ENCODE assay signal across 18 cellular contexts in the genomic region with DNA sequence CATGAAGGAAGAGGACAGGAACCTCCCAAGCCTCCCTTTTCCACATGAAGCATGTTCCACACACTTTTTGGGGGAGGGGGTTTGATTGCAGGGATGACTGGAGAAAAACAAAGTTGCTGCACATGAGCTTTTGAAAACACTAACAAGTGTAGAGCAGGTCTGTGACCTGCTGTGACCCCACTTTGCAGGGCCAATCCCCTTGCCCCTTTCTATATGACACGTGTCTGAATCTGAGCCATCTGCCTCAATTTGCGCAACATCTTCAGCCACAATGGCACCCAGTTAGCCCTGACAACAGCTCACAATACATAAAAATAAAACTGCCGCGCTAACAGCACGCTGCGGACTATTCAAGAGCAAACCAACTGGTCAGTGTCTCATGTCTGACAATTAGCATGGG.
A peak's percentile ranks its signal among the peaks of the same experiment; 100 is the strongest.
DNase-seq lines count a peak whose midpoint lies in the region; ATAC-seq and TF ChIP-seq lines count a peak whose summit lies in the region.
"Had no signal": no experiment of that assay in that cellular context is flagged by ENCODE, and none has a peak within 500 bp of the region (broad histone marks: within the 10 kb centered on the region; RNA-seq: fewer than 3 reads in every experiment).

No MANE protein-coding gene starts in this region.

- no peak for TF ChIP-seq POLR2A in heart left ventricle (IDR thresholded peaks at IDR 0.05)

- H3K4me1 ChIP-seq in heart left ventricle = peaks cover 0 to 7% (median 0%) of the 10 kb centered on the region in 12 donors

- intact Hi-C loops in posterior vena cava (cut with DNase I) (no loop called here), heart left ventricle (cut with DNase I) (loop anchor here in 4 of 10 donors (10.0 kb wide), 2 partner anchors 359 to 439 kb away; no protein-coding TSS in a partner anchor)

- no peak overlapping the region for H3K4me3 ChIP-seq in heart left ventricle
- H3K4me3 ChIP-seq: pancreas had no signal

- peaks cover 6% of the 10 kb centered on the region for H3K36me3 Mint-ChIP-seq in neural crest cell (ENCODE audit: low read depth)

- H3K9me3 ChIP-seq in heart left ventricle = no peaks in the 10 kb centered on the region
- H3K9me3 ChIP-seq: pancreas had no signal

- DNase-seq in DMS 273 (lab: John Stamatoyannopoulos, UW; ENCODE audit: unreplicated experiment) (peak; percentile 78), DMS 273 treated with DMSO at 0.1 percent for 48 hours (lab: John Stamatoyannopoulos, UW) (no peak), NCI-H146 (lab: John Stamatoyannopoulos, UW) (peak; percentile 60), SHP77 (lab: John Stamatoyannopoulos, UW) (peak; percentile 87 to 90), neural crest cell (ENCODE audit: low read depth, low spot score) (peak; percentile 45), posterior vena cava (ENCODE audit: low spot score) (no peak), kidney tubule cell (ENCODE audit: low spot score) (no peak), heart left ventricle (no peak)
- DNase-seq: activated CD8-positive, alpha-beta T cell treated with anti-CD3 and anti-CD28 coated beads for 36 hours; CD8-positive, alpha-beta memory T cell; effector memory CD8-positive, alpha-beta T cell; pancreas; stimulated activated CD4-positive, alpha-beta T cell treated with anti-CD3 and anti-CD28 coated beads, Interleukin-12 subunit alpha, Interleukin-12 subunit beta, amount 100 ng/mL, for 4 hours had no signal

- H3K9me3 Mint-ChIP-seq in neural crest cell = no peaks in the 10 kb centered on the region
- H3K9me3 Mint-ChIP-seq: activated CD8-positive, alpha-beta T cell treated with anti-CD3 and anti-CD28 coated beads for 36 hours; activated T-helper 2 cell treated with anti-CD3 and anti-CD28 coated beads, Interferon-gamma antibody, Interleukin-2, Interleukin-4, amounts not matched to agents 10 μg/mL and 5 μg/mL and 100 μg/mL, durations not matched to agents 14 hours and 24 hours and 36 hours; CD8-positive, alpha-beta memory T cell; effector memory CD8-positive, alpha-beta T cell; IgD-negative memory B cell; mesothelial cell of epicardium had no signal

- WGBS in heart left ventricle, 4 donors = 94 to 97% (median 96%) methylated on average over 6 of the region's 6 CpGs

- TF ChIP-seq CTCF in neural crest cell (conservative IDR thresholded peaks at IDR 0.05) (no peak), heart left ventricle (IDR thresholded peaks at IDR 0.05) (no peak)

- H3K27me3 ChIP-seq in heart left ventricle = no peaks in the 10 kb centered on the region
- H3K27me3 ChIP-seq: pancreas had no signal

- H3K27ac ChIP-seq in heart left ventricle = no peak overlapping the region
- H3K27ac ChIP-seq: 22Rv1, pancreas had no signal

- peaks cover 53% of the 10 kb centered on the region for H3K4me1 Mint-ChIP-seq in neural crest cell
- H3K4me1 Mint-ChIP-seq: CD8-positive, alpha-beta memory T cell; IgD-negative memory B cell had no signal

- H3K27ac Mint-ChIP-seq in neural crest cell (ENCODE audit: unreplicated experiment) = peak overlapping the region; percentile 29
- H3K27ac Mint-ChIP-seq: activated CD8-positive, alpha-beta T cell treated with anti-CD3 and anti-CD28 coated beads for 36 hours; activated T-helper 2 cell treated with anti-CD3 and anti-CD28 coated beads, Interferon-gamma antibody, Interleukin-2, Interleukin-4, amounts not matched to agents 10 μg/mL and 5 μg/mL and 100 μg/mL, durations not matched to agents 14 hours and 24 hours and 36 hours; effector memory CD8-positive, alpha-beta T cell; IgD-negative memory B cell; mesothelial cell of epicardium had no signal

- H3K27me3 Mint-ChIP-seq in neural crest cell (ENCODE audit: low read depth) = peaks cover 14% of the 10 kb centered on the region
- H3K27me3 Mint-ChIP-seq: activated CD8-positive, alpha-beta T cell treated with anti-CD3 and anti-CD28 coated beads for 36 hours; CD8-positive, alpha-beta memory T cell; effector memory CD8-positive, alpha-beta T cell; IgD-negative memory B cell had no signal

- H3K4me3 Mint-ChIP-seq in neural crest cell = peak overlapping the region; percentile 65
- H3K4me3 Mint-ChIP-seq: activated CD8-positive, alpha-beta T cell treated with anti-CD3 and anti-CD28 coated beads for 36 hours; CD8-positive, alpha-beta memory T cell; effector memory CD8-positive, alpha-beta T cell; IgD-negative memory B cell; mesothelial cell of epicardium had no signal

- no peak for ATAC-seq in heart left ventricle
- ATAC-seq: activated CD8-positive, alpha-beta T cell treated with anti-CD3 and anti-CD28 coated beads for 36 hours; effector memory CD8-positive, alpha-beta T cell; pancreas; Right ventricle myocardium inferior had no signal

- H3K36me3 ChIP-seq in heart left ventricle = peaks cover 0 to 24% (median 0%) of the 10 kb centered on the region in 9 donors
- H3K36me3 ChIP-seq: pancreas had no signal

Comparison
In these comparisons a context has a peak if more than half of its experiments do, and no peak if none do; other contexts are left out.
1. DNase-seq: peak in DMS 273 (single experiment), NCI-H146 (single experiment), SHP77 (2 of 2) and neural crest cell (single experiment); none in DMS 273 treated with DMSO at 0.1 percent for 48 hours (single experiment), posterior vena cava (single experiment), kidney tubule cell (single experiment) and heart left ventricle (0 of 5).